ENCODE assay signal across 8 cellular contexts in the genomic region with DNA sequence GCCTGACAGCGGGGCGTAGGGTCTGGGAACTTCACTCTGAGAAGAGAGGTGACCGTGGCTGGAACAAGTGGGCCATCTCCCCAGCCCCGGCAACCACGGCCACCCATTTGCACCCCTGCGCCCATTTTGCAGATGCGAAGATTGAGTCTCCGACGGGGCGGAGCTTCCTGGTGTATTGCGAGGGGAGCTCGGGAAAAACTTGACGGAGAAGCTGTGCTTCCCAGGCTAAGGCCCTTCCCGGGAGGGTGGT. TPM values are rescaled to one million over a fixed set of nuclear protein-coding genes. Genes with fewer than 3 reads are reported as not detected.
A peak's percentile ranks its signal among the peaks of the same experiment; 100 is the strongest.
DNase-seq lines count a peak whose midpoint lies in the region; ATAC-seq, FAIRE-seq and TF ChIP-seq lines count a peak whose summit lies in the region.

No MANE protein-coding gene starts in this region.

- H3K36me3 ChIP-seq in keratinocyte (ENCODE audit: control insufficient read depth in 2 of 2, extremely low read depth in 1 of 2, insufficient read depth in 2 of 2, low read length in 2 of 2), result peaks cover 24 to 29% of the 10 kb centered on the region in 2 experiments
- H3K36me3 ChIP-seq in thymus (ENCODE audit: control insufficient read depth, insufficient read depth), result peaks cover 27% of the 10 kb centered on the region

- peaks cover 23% of the 10 kb centered on the region for H3K4me1 ChIP-seq in keratinocyte (ENCODE audit: control insufficient read depth, extremely low read depth, insufficient read depth, low read length)
- H3K4me1 ChIP-seq in thymus (ENCODE audit: control insufficient read depth, insufficient read depth, low read length), result peaks cover 9% of the 10 kb centered on the region

- DNase-seq in NOMO-1 treated with DMSO at 0.1 percent for 48 hours (lab: John Stamatoyannopoulos, UW; ENCODE audit: unreplicated experiment) (peak; percentile 26), NOMO-1 (lab: John Stamatoyannopoulos, UW; ENCODE audit: unreplicated experiment in 2 of 2) (no peak), keratinocyte (ENCODE audit: low read depth, low spot score) (no peak), ACHN (no peak)
- no peak for DNase-seq in activated CD8-positive, alpha-beta T cell treated with anti-CD3 and anti-CD28 coated beads for 36 hours
- no peak for DNase-seq in activated CD4-positive, alpha-beta T cell treated with anti-CD3 and anti-CD28 coated beads for 48 hours

- CTCF ChIA-PET in activated CD8-positive, alpha-beta T cell treated with anti-CD3 and anti-CD28 coated beads for 36 hours (lab: Charles Lee), result interaction anchor here (0.9 to 5.6 kb wide), 20 partner anchors 10 to 430 kb away, joined by 3 to 74 read pairs (median 12); a partner anchor contains a TSS

- peak; percentile 19 for ATAC-seq in HG03095 (IDR thresholded peaks at IDR 0.05; ENCODE audit: unreplicated experiment)
- ATAC-seq in activated CD8-positive, alpha-beta T cell treated with anti-CD3 and anti-CD28 coated beads for 36 hours, result peak; percentile 5

- H2AFZ ChIP-seq in keratinocyte (ENCODE audit: control insufficient read depth, low read length), result peak overlapping the region; percentile 46

- FAIRE-seq in keratinocyte (lab: Jason Lieb, UNC), result no peak

- peak overlapping the region; percentile 100 for H3K9ac ChIP-seq in keratinocyte (ENCODE audit: control insufficient read depth, extremely low read depth, insufficient read depth, low read length)

- peak overlapping the region; percentile 84 for H3K4me3 Mint-ChIP-seq in activated CD8-positive, alpha-beta T cell treated with anti-CD3 and anti-CD28 coated beads for 36 hours

- dilution Hi-C loops in keratinocyte (cut with MboI; ENCODE audit: extremely low pct_ligation_motif_present, low sequenced_read_pairs), result no loop called here

- peaks cover 16% of the 10 kb centered on the region for H3K4me1 Mint-ChIP-seq in activated CD8-positive, alpha-beta T cell treated with anti-CD3 and anti-CD28 coated beads for 36 hours (ENCODE audit: low read depth)

- H3K27me3 ChIP-seq in keratinocyte (ENCODE audit: control insufficient read depth, extremely low read depth, insufficient read depth, low read length) (no peaks in the 10 kb centered on the region), thymus (ENCODE audit: control insufficient read depth, insufficient read depth) (no peaks in the 10 kb centered on the region)

- H3K36me3 Mint-ChIP-seq in activated CD8-positive, alpha-beta T cell treated with anti-CD3 and anti-CD28 coated beads for 36 hours (ENCODE audit: low read depth), result peaks cover 34% of the 10 kb centered on the region

- H3K27ac ChIP-seq in keratinocyte (ENCODE audit: control insufficient read depth, insufficient read depth, low read length) (peak overlapping the region; percentile 100), thymus (ENCODE audit: low read depth) (peak overlapping the region; percentile 96)

- TF ChIP-seq CTCF in activated CD8-positive, alpha-beta T cell treated with anti-CD3 and anti-CD28 coated beads for 36 hours (IDR thresholded peaks at IDR 0.05), result no peak
- TF ChIP-seq CTCF in keratinocyte (optimal IDR thresholded peaks at IDR 0.05 in 1 of 3, IDR thresholded peaks at IDR 0.05 in 1 of 3, conservative IDR thresholded peaks at IDR 0.05 in 1 of 3; ENCODE audit: extremely low read depth in 1 of 3, insufficient read depth in 2 of 3, low read length in 3 of 3), result no peak

- peaks cover 34% of the 10 kb centered on the region for H3K79me2 ChIP-seq in keratinocyte (ENCODE audit: control insufficient read depth, insufficient read depth, low read length)

- intact Hi-C loops in activated CD8-positive, alpha-beta T cell treated with anti-CD3 and anti-CD28 coated beads for 36 hours (cut with micrococcal nuclease), result no loop called here

- POLR2A ChIA-PET in activated CD8-positive, alpha-beta T cell treated with anti-CD3 and anti-CD28 coated beads for 36 hours (lab: Charles Lee), result interaction anchor here (0.7 to 5.1 kb wide), 21 partner anchors 12 to 172 kb away, joined by 3 to 60 read pairs (median 6); a partner anchor contains a TSS

- no peaks in the 10 kb centered on the region for H3K9me3 Mint-ChIP-seq in activated CD8-positive, alpha-beta T cell treated with anti-CD3 and anti-CD28 coated beads for 36 hours

- H3K9me1 ChIP-seq in keratinocyte (ENCODE audit: control insufficient read depth, extremely low read depth, insufficient read depth, low read length), result no peaks in the 10 kb centered on the region

- no peaks in the 10 kb centered on the region for H3K27me3 Mint-ChIP-seq in activated CD8-positive, alpha-beta T cell treated with anti-CD3 and anti-CD28 coated beads for 36 hours

- no peaks in the 10 kb centered on the region for H4K20me1 ChIP-seq in keratinocyte (ENCODE audit: control insufficient read depth, extremely low read depth, insufficient read depth, low read length)

- H3K4me3 ChIP-seq in keratinocyte (ENCODE audit: control insufficient read depth in 2 of 3, extremely low read depth in 1 of 3, insufficient read depth in 2 of 3, low read depth in 1 of 3, low read length in 3 of 3) (peak overlapping the region; percentile 86 to 94 (median 89)), thymus (ENCODE audit: low read length) (peak overlapping the region; percentile 75)

- peak overlapping the region; percentile 95 for H3K4me2 ChIP-seq in keratinocyte (ENCODE audit: control insufficient read depth, extremely low read depth, insufficient read depth, low read depth, low read length)

- WGBS in thymus, result 2% methylated on average over 14 of the region's 14 CpGs

- H3K9me3 ChIP-seq in keratinocyte (ENCODE audit: control insufficient read depth, low read depth, low read length) (no peaks in the 10 kb centered on the region), thymus (ENCODE audit: control insufficient read depth) (no peaks in the 10 kb centered on the region)

- in situ Hi-C loops in ACHN (cut with HindIII; ENCODE audit: low pct_ligation_motif_present, low pct_unique_long_range_greater_than_20kb, low sequenced_read_pairs), result no loop called here

- H3K27ac Mint-ChIP-seq in activated CD8-positive, alpha-beta T cell treated with anti-CD3 and anti-CD28 coated beads for 36 hours, result peak overlapping the region; percentile 100

RNA-seq across cellular contexts. Expression of a gene that starts 0.7 kb away (rescaled TPM):
- 10 to 100 TPM; 27.0 to 28.8 TPM for total RNA-seq in activated CD8-positive, alpha-beta T cell treated with anti-CD3 and anti-CD28 coated beads for 36 hours
- 5.8 to 9.1 TPM (median 6.8 TPM) in 3 replicates for polyA plus RNA-seq in keratinocyte
- polyA plus RNA-seq in keratinocyte (2011; ENCODE audit: low read depth), result 2.8 TPM
- polyA plus RNA-seq in keratinocyte (2011; cell fraction: cytosol; rRNA removed), result 3.7 and 6.4 TPM in 2 replicates
- polyA plus RNA-seq in keratinocyte (2011; cell fraction: nucleus; rRNA removed), result 25.7 and 32.3 TPM in 2 replicates
- polyA plus RNA-seq in keratinocyte (2012; ENCODE audit: low replicate concordance), result 10.8 and 11.8 TPM in 2 replicates
- polyA minus RNA-seq in keratinocyte, result 11.4 to 39.2 TPM (median 18.8 TPM) in 3 replicates
- 7.9 TPM for polyA minus RNA-seq in keratinocyte (2011; cell fraction: cytosol; rRNA and poly(A)+ RNA removed)
- 20.3 and 26.6 TPM in 2 replicates for polyA minus RNA-seq in keratinocyte (2011; cell fraction: nucleus; rRNA and poly(A)+ RNA removed)
- 16.5 TPM for polyA plus RNA-seq in thymus

RNA-seq across cellular contexts. Expression of a gene that starts 36.9 kb away (rescaled TPM):
- 10 to 100 TPM; 27.8 to 29.5 TPM for total RNA-seq in activated CD8-positive, alpha-beta T cell treated with anti-CD3 and anti-CD28 coated beads for 36 hours
- polyA plus RNA-seq in keratinocyte (5.4 to 12.7 TPM (median 7.0 TPM) in 3 replicates), thymus (37.4 TPM)
- 4.4 TPM for polyA plus RNA-seq in keratinocyte (2011; ENCODE audit: low read depth)
- polyA plus RNA-seq in keratinocyte (2011; cell fraction: cytosol; rRNA removed), result 6.3 and 10.3 TPM in 2 replicates
- polyA plus RNA-seq in keratinocyte (2011; cell fraction: nucleus; rRNA removed), result 8.5 and 11.5 TPM in 2 replicates
- 12.9 and 14.2 TPM in 2 replicates for polyA plus RNA-seq in keratinocyte (2012; ENCODE audit: low replicate concordance)
- 8.5 to 24.8 TPM (median 9.1 TPM) in 3 replicates for polyA minus RNA-seq in keratinocyte
- 14.6 TPM for polyA minus RNA-seq in keratinocyte (2011; cell fraction: cytosol; rRNA and poly(A)+ RNA removed)
- polyA minus RNA-seq in keratinocyte (2011; cell fraction: nucleus; rRNA and poly(A)+ RNA removed), result 6.8 and 8.5 TPM in 2 replicates

RNA-seq across cellular contexts. Expression of a gene that starts 37.4 kb away (rescaled TPM):
- under 1 TPM in 1 of 2 experiments, not detected in 1; 0.11 TPM for total RNA-seq in activated CD8-positive, alpha-beta T cell treated with anti-CD3 and anti-CD28 coated beads for 36 hours
- 0.18 to 1.1 TPM (median 0.68 TPM) in 3 replicates for polyA plus RNA-seq in keratinocyte
- 0.19 TPM for polyA plus RNA-seq in keratinocyte (2011; ENCODE audit: low read depth)
- 0.11 and 0.26 TPM in 2 replicates for polyA plus RNA-seq in keratinocyte (2011; cell fraction: cytosol; rRNA removed)
- polyA plus RNA-seq in keratinocyte (2011; cell fraction: nucleus; rRNA removed), result 0.75 and 1.3 TPM in 2 replicates
- polyA plus RNA-seq in keratinocyte (2012; ENCODE audit: low replicate concordance), result 0.30 and 3.1 TPM in 2 replicates
- polyA minus RNA-seq in keratinocyte, result 0.06 to 1.7 TPM (median 0.40 TPM) in 3 replicates
- polyA minus RNA-seq in keratinocyte (2011; cell fraction: cytosol; rRNA and poly(A)+ RNA removed), result 1.2 TPM
- polyA minus RNA-seq in keratinocyte (2011; cell fraction: nucleus; rRNA and poly(A)+ RNA removed), result 0.85 and 1.4 TPM in 2 replicates
- 10.1 TPM for polyA plus RNA-seq in thymus

RNA-seq across cellular contexts. Expression of a gene that starts 57.7 kb away (rescaled TPM):
- total RNA-seq in activated CD8-positive, alpha-beta T cell treated with anti-CD3 and anti-CD28 coated beads for 36 hours, result under 1 TPM in 1 of 2 experiments, not detected in 1; 0.43 TPM
- 0.42 to 1.0 TPM in 2 of 3 replicates, not detected in the other for polyA plus RNA-seq in keratinocyte
- not detected for polyA plus RNA-seq in keratinocyte (2011; ENCODE audit: low read depth)
- polyA plus RNA-seq in keratinocyte (2011; cell fraction: cytosol; rRNA removed), result 1.2 and 1.7 TPM in 2 replicates
- polyA plus RNA-seq in keratinocyte (2011; cell fraction: nucleus; rRNA removed), result 0.27 and 0.84 TPM in 2 replicates
- polyA plus RNA-seq in keratinocyte (2012; ENCODE audit: low replicate concordance), result 2.0 TPM in 1 of 2 replicates, not detected in the other
- polyA minus RNA-seq in keratinocyte, result 0.29 TPM in 1 of 3 replicates, not detected in the others
- polyA minus RNA-seq in keratinocyte (2011; cell fraction: cytosol; rRNA and poly(A)+ RNA removed), result not detected
- polyA minus RNA-seq in keratinocyte (2011; cell fraction: nucleus; rRNA and poly(A)+ RNA removed), result 0.93 TPM in 1 of 2 replicates, not detected in the other
- polyA plus RNA-seq in thymus, result 4.0 TPM

RNA-seq across cellular contexts. Expression of a gene that starts 59.4 kb away (rescaled TPM):
- total RNA-seq in activated CD8-positive, alpha-beta T cell treated with anti-CD3 and anti-CD28 coated beads for 36 hours, result 1 to 10 TPM; 7.4 to 8.6 TPM
- polyA plus RNA-seq in keratinocyte, result 26.3 to 58.1 TPM (median 46.5 TPM) in 3 replicates
- polyA plus RNA-seq in keratinocyte (2011; ENCODE audit: low read depth), result 16.6 TPM
- polyA plus RNA-seq in keratinocyte (2011; cell fraction: cytosol; rRNA removed), result 33.7 and 79.0 TPM in 2 replicates
- 84.1 and 121 TPM in 2 replicates for polyA plus RNA-seq in keratinocyte (2011; cell fraction: nucleus; rRNA removed)
- polyA plus RNA-seq in keratinocyte (2012; ENCODE audit: low replicate concordance), result 53.4 and 63.7 TPM in 2 replicates
- 32.2 to 98.3 TPM (median 57.4 TPM) in 3 replicates for polyA minus RNA-seq in keratinocyte
- 82.1 TPM for polyA minus RNA-seq in keratinocyte (2011; cell fraction: cytosol; rRNA and poly(A)+ RNA removed)
- polyA minus RNA-seq in keratinocyte (2011; cell fraction: nucleus; rRNA and poly(A)+ RNA removed), result 59.9 and 73.8 TPM in 2 replicates
- 182 TPM for polyA plus RNA-seq in thymus
